In the genomic region with DNA sequence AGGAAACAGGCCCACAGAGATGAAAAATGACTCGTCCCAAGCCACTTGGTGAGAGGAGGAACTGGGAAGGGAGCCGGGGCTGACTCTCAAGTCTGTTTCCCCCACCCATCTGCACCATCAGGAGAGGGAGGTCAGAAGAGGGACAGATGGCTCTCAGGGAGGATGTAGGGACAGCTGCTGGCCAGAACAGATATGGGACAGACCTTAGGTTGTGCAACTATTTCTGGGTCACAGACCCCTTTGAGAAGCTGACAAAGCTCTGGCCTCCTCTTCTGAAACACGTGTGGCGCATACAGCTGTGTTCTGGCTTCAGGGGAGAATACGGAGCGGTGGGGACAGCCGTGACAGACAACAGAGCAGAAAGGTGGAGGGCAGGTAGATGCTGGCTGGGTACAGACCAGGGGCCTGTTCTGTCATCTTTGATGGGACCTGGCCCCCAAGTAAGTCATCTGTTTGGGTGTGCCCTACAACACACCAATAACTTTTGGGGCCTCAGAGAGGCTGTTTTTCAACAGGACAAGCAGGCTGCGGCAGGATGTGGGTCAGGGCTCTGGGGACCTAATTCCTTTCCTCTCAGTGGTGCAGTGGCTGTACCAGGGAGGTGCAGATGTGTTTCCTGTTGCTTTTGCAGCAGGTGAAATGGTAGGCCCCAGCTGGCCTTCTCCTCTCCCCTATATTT, we compare ENCODE assay signal across 8 cellular contexts. TPM values are rescaled to one million over a fixed set of nuclear protein-coding genes. Genes with fewer than 3 reads are reported as not detected.
A peak's percentile ranks its signal among the peaks of the same experiment; 100 is the strongest.
DNase-seq lines count a peak whose midpoint lies in the region; ATAC-seq and TF ChIP-seq lines count a peak whose summit lies in the region.
"Had no signal": no experiment of that assay in that cellular context is flagged by ENCODE, and none has a peak within 500 bp of the region (broad histone marks: within the 10 kb centered on the region; RNA-seq: fewer than 3 reads in every experiment).

No MANE protein-coding gene starts in this region.

- no peak for TF ChIP-seq CTCF in SK-N-SH (IDR thresholded peaks at IDR 0.05)

- no peak for TF ChIP-seq RAD21 in SK-N-SH (IDR thresholded peaks at IDR 0.05; ENCODE audit: low read length)

- H3F3A ChIP-seq in SK-N-SH (replicated peaks; ENCODE audit: insufficient read depth): peaks cover 19% of the 10 kb centered on the region

- no peak overlapping the region for H3K9ac ChIP-seq in SK-N-SH

- no peak overlapping the region for H3K4me2 ChIP-seq in SK-N-SH

- peaks cover 24% of the 10 kb centered on the region; the same call in 1 of the 2 replicates for H3K79me2 ChIP-seq in SK-N-SH (ENCODE audit: insufficient read depth)

- peaks cover 0 to 6% of the 10 kb centered on the region in 2 experiments for H3K36me3 ChIP-seq in SK-N-SH (replicated peaks in 1 of 2; ENCODE audit: control insufficient read depth in 1 of 2, insufficient read depth in 2 of 2, low read length in 1 of 2)
- H3K36me3 ChIP-seq: thyroid gland had no signal

- H3K4me1 ChIP-seq in SK-N-SH (ENCODE audit: control insufficient read depth in 1 of 2, insufficient read depth in 2 of 2, low read depth in 1 of 2, low read length in 1 of 2): peaks cover 24 to 30% of the 10 kb centered on the region in 2 experiments; a peak in 3 of 4 replicates

- CTCF ChIA-PET in SK-N-SH (lab: Yijun Ruan, JAX): interaction anchor here (1.6 to 10.7 kb wide), 10 partner anchors 7 to 130 kb away, joined by 5 to 213 read pairs (median 21); a partner anchor contains a TSS

- H4K20me1 ChIP-seq in SK-N-SH (ENCODE audit: insufficient read depth): peaks cover 20% of the 10 kb centered on the region

- WGBS in SK-N-SH (ENCODE audit: low lambda C conversion rate): 93% methylated on average over 7 of the region's 8 CpGs

- peaks cover 2 to 6% (median 6%) of the 10 kb centered on the region in 3 donors for H3K27me3 Mint-ChIP-seq in immature natural killer cell (ENCODE audit: low read depth in 3 of 3)

- peaks cover 87 to 91% of the 10 kb centered on the region in 2 donors for H3K4me1 Mint-ChIP-seq in immature natural killer cell

- H2AFZ ChIP-seq in SK-N-SH (ENCODE audit: low read depth): no peak overlapping the region

- H3K27ac ChIP-seq in SK-N-SH (ENCODE audit: low read depth in 2 of 2, low read length in 1 of 2): no peak overlapping the region

- DNase-seq in activated CD4-positive, alpha-beta T cell treated with anti-CD3 and anti-CD28 coated beads, Interleukin-2, amount 50 U/mL, for 48 hours: peak; percentile 72 to 77
- DNase-seq in immature natural killer cell (peak; percentile 71 to 78 (median 76)), NCI-H1417 treated with DMSO at 0.1 percent for 48 hours (lab: John Stamatoyannopoulos, UW) (no peak), SK-N-SH (no peak), hypothalamus (lab: John Stamatoyannopoulos, UW) (no peak)

- no peaks in the 10 kb centered on the region for H3K27me3 ChIP-seq in SK-N-SH (ENCODE audit: insufficient read depth)
- H3K27me3 ChIP-seq: thyroid gland had no signal

- no peak for TF ChIP-seq EP300 in SK-N-SH (IDR thresholded peaks at IDR 0.05; ENCODE audit: borderline replicate concordance in 1 of 2, low read depth in 1 of 2, low read length in 1 of 2)

- H3K36me3 Mint-ChIP-seq in immature natural killer cell: no peaks in the 10 kb centered on the region

- POLR2A ChIA-PET in SK-N-SH (lab: Yijun Ruan, JAX): no interaction called here

- ATAC-seq in GM18909 (IDR thresholded peaks at IDR 0.05; ENCODE audit: poor library complexity, unreplicated experiment): peak; percentile 40
- ATAC-seq in HG03521 (IDR thresholded peaks at IDR 0.05; ENCODE audit: unreplicated experiment): peak; percentile 35

- no peaks in the 10 kb centered on the region for H3K9me3 ChIP-seq in SK-N-SH
- H3K9me3 ChIP-seq: thyroid gland had no signal

- peak overlapping the region; percentile 92 to 99 (median 96) for H3K27ac Mint-ChIP-seq in immature natural killer cell

- H3K9me2 ChIP-seq in SK-N-SH: no peaks in the 10 kb centered on the region

- peak overlapping the region; percentile 78 to 93 (median 83) for H3K4me3 Mint-ChIP-seq in immature natural killer cell

- H3K9me3 Mint-ChIP-seq in immature natural killer cell: no peaks in the 10 kb centered on the region

- no peak overlapping the region for H3K4me3 ChIP-seq in SK-N-SH (ENCODE audit: low read depth in 2 of 2, low read length in 1 of 2)
- H3K4me3 ChIP-seq: thyroid gland had no signal

TF ChIP-seq in SK-N-SH, 30 proteins besides CTCF, POLR2A, EP300 and RAD21:
- TF ChIP-seq GABPA (IDR thresholded peaks at IDR 0.05; ENCODE audit: low read depth): no peak
- TF ChIP-seq, protein P1, sequence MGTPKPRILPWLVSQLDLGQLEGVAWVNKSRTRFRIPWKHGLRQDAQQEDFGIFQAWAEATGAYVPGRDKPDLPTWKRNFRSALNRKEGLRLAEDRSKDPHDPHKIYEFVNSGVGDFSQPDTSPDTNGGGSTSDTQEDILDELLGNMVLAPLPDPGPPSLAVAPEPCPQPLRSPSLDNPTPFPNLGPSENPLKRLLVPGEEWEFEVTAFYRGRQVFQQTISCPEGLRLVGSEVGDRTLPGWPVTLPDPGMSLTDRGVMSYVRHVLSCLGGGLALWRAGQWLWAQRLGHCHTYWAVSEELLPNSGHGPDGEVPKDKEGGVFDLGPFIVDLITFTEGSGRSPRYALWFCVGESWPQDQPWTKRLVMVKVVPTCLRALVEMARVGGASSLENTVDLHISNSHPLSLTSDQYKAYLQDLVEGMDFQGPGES (IDR thresholded peaks at IDR 0.05; ENCODE audit: low read depth, low read length): no peak
- no peak for TF ChIP-seq FOSL2 (IDR thresholded peaks at IDR 0.05; ENCODE audit: borderline replicate concordance, low read depth)
- TF ChIP-seq, protein P2, sequence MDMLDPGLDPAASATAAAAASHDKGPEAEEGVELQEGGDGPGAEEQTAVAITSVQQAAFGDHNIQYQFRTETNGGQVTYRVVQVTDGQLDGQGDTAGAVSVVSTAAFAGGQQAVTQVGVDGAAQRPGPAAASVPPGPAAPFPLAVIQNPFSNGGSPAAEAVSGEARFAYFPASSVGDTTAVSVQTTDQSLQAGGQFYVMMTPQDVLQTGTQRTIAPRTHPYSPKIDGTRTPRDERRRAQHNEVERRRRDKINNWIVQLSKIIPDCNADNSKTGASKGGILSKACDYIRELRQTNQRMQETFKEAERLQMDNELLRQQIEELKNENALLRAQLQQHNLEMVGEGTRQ (IDR thresholded peaks at IDR 0.05; ENCODE audit: borderline replicate concordance, low read depth, low read length): no peak
- TF ChIP-seq, protein P3, sequence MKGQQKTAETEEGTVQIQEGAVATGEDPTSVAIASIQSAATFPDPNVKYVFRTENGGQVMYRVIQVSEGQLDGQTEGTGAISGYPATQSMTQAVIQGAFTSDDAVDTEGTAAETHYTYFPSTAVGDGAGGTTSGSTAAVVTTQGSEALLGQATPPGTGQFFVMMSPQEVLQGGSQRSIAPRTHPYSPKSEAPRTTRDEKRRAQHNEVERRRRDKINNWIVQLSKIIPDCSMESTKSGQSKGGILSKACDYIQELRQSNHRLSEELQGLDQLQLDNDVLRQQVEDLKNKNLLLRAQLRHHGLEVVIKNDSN (IDR thresholded peaks at IDR 0.05; ENCODE audit: borderline replicate concordance, low read depth): no peak
- TF ChIP-seq RFX5 (IDR thresholded peaks at IDR 0.05; ENCODE audit: low read length): no peak
- no peak for TF ChIP-seq RCOR1 (IDR thresholded peaks at IDR 0.05; ENCODE audit: low read length)
- TF ChIP-seq, protein P4, sequence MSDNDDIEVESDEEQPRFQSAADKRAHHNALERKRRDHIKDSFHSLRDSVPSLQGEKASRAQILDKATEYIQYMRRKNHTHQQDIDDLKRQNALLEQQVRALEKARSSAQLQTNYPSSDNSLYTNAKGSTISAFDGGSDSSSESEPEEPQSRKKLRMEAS (IDR thresholded peaks at IDR 0.05; ENCODE audit: low read depth): no peak
- no peak for TF ChIP-seq GATA2 (CRISPR knock-in tag; IDR thresholded peaks at IDR 0.05)
- TF ChIP-seq ELF1 (IDR thresholded peaks at IDR 0.05): no peak
- TF ChIP-seq FOXJ3 (CRISPR knock-in tag; IDR thresholded peaks at IDR 0.05): no peak
- no peak for TF ChIP-seq SMC3 (IDR thresholded peaks at IDR 0.05; ENCODE audit: low read depth, low read length)
- TF ChIP-seq, protein P5, sequence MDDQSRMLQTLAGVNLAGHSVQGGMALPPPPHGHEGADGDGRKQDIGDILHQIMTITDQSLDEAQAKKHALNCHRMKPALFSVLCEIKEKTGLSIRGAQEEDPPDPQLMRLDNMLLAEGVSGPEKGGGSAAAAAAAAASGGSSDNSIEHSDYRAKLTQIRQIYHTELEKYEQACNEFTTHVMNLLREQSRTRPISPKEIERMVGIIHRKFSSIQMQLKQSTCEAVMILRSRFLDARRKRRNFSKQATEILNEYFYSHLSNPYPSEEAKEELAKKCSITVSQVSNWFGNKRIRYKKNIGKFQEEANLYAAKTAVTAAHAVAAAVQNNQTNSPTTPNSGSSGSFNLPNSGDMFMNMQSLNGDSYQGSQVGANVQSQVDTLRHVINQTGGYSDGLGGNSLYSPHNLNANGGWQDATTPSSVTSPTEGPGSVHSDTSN (IDR thresholded peaks at IDR 0.05): no peak
- TF ChIP-seq SIN3A (IDR thresholded peaks at IDR 0.05; ENCODE audit: borderline replicate concordance, low read depth, low read length): no peak
- no peak for TF ChIP-seq TCF12 (IDR thresholded peaks at IDR 0.05)

RNA-seq across cellular contexts. Expression of a gene that starts 7.3 kb away (rescaled TPM):
- polyA plus RNA-seq in immature natural killer cell (1,000 to 10,000 TPM; 1,203 to 2,040 (median 1,333) TPM), SK-N-SH (2012; rRNA removed) (131 and 202 TPM in 2 replicates)
- 152 and 168 TPM in 2 replicates for polyA plus RNA-seq in SK-N-SH (2012; cell fraction: cytosol; rRNA removed)
- 42.7 and 49.7 TPM in 2 replicates for polyA plus RNA-seq in SK-N-SH (2012; cell fraction: nucleus; rRNA removed)

RNA-seq across cellular contexts. Expression of a gene that starts 19.3 kb away (rescaled TPM):
- polyA plus RNA-seq in immature natural killer cell: 1 to 10 TPM; 5.7 to 8.8 (median 8.3) TPM
- 30.6 and 35.3 TPM in 2 replicates for polyA plus RNA-seq in SK-N-SH (2012; rRNA removed)
- 5.8 and 8.5 TPM in 2 replicates for polyA plus RNA-seq in SK-N-SH (2012; cell fraction: cytosol; rRNA removed)
- 201 and 211 TPM in 2 replicates for polyA plus RNA-seq in SK-N-SH (2012; cell fraction: nucleus; rRNA removed)

RNA-seq across cellular contexts. Expression of a gene that starts 30.6 kb away (rescaled TPM):
- polyA plus RNA-seq in immature natural killer cell: 1,000 to 10,000 TPM; 3,509 to 3,975 (median 3,639) TPM
- polyA plus RNA-seq in SK-N-SH (2012; rRNA removed): not detected in 2 replicates
- polyA plus RNA-seq in SK-N-SH (2012; cell fraction: cytosol; rRNA removed): not detected in 2 replicates
- polyA plus RNA-seq in SK-N-SH (2012; cell fraction: nucleus; rRNA removed): not detected in 2 replicates

RNA-seq across cellular contexts. Expression of a gene that starts 53.2 kb away (rescaled TPM):
- polyA plus RNA-seq in immature natural killer cell: 1 to 10 TPM; 4.0 to 6.9 (median 5.4) TPM
- polyA plus RNA-seq in SK-N-SH (2012; rRNA removed): 12.1 and 16.6 TPM in 2 replicates
- polyA plus RNA-seq in SK-N-SH (2012; cell fraction: cytosol; rRNA removed): 6.1 and 9.2 TPM in 2 replicates
- 24.1 and 38.1 TPM in 2 replicates for polyA plus RNA-seq in SK-N-SH (2012; cell fraction: nucleus; rRNA removed)

Comparison
In these comparisons a context has a peak if more than half of its experiments do, and no peak if none do; other contexts are left out.
1. DNase-seq: peak in activated CD4-positive, alpha-beta T cell treated with anti-CD3 and anti-CD28 coated beads, Interleukin-2, amount 50 U/mL, for 48 hours (2 of 2) and immature natural killer cell (3 of 3); none in NCI-H1417 treated with DMSO at 0.1 percent for 48 hours (single experiment), SK-N-SH (single experiment) and hypothalamus (0 of 51).
2. RNA of a gene that starts 30.6 kb away (polyA plus RNA-seq): 3,509 to 3,975 TPM in immature natural killer cell; not detected in SK-N-SH; every median in the first group is over 1,000 times any median in the second.